8 cellular contexts compared by ENCODE assay signal in genomic region chr2:23925702-23926288, GRCh38. TPM values are rescaled to one million over a fixed set of nuclear protein-coding genes. Genes with fewer than 3 reads are reported as not detected.
A peak's percentile ranks its signal among the peaks of the same experiment; 100 is the strongest.
DNase-seq lines count a peak whose midpoint lies in the region; ATAC-seq and TF ChIP-seq lines count a peak whose summit lies in the region.

No MANE protein-coding gene starts in this region.

- H3K9ac ChIP-seq in endodermal cell (ENCODE audit: extremely low read depth, low read length, poor library complexity, severe bottlenecking) = peak overlapping the region; percentile 95

- H3K27me3 ChIP-seq in endodermal cell (ENCODE audit: control insufficient read depth, insufficient read depth, low read length, poor library complexity, severe bottlenecking) = no peaks in the 10 kb centered on the region

- TF ChIP-seq CTCF in endodermal cell (conservative IDR thresholded peaks at IDR 0.05) = no peak

- H3K4me3 ChIP-seq in endodermal cell (ENCODE audit: low read length) (peak overlapping the region; percentile 95), mesodermal cell (ENCODE audit: extremely low read depth, insufficient read depth, low read length, poor library complexity, severe bottlenecking) (peak overlapping the region; percentile 96)

- no peaks in the 10 kb centered on the region for H3K4me1 ChIP-seq in endodermal cell (ENCODE audit: control insufficient read depth, insufficient read depth, low read length)
- peaks cover 4% of the 10 kb centered on the region for H3K4me1 ChIP-seq in mesodermal cell (ENCODE audit: control insufficient read depth, insufficient read depth, low read length, poor library complexity, severe bottlenecking)

- DNase-seq in activated CD8-positive, alpha-beta memory T cell treated with anti-CD3 and anti-CD28 coated beads for 24 hours = peak; percentile 84
- DNase-seq in activated CD8-positive, alpha-beta memory T cell treated with anti-CD3 and anti-CD28 coated beads, Interleukin-2, amount 50 U/mL, for 48 hours = no peak
- DNase-seq in NCI-H460 (ENCODE audit: extremely low read depth, low read depth) (peak; percentile 17), endodermal cell (no peak)
- DNase-seq in activated CD4-positive, alpha-beta T cell treated with anti-CD3 and anti-CD28 coated beads, Interleukin-2, amount 50 U/mL, for 48 hours = peak; percentile 54 to 70
- DNase-seq in stimulated activated CD8-positive, alpha-beta memory T cell treated with anti-CD3 and anti-CD28 coated beads, Interleukin-7, amount 100 ng/mL, for 48 hours (ENCODE audit: extremely low read depth in 1 of 2, low read depth in 1 of 2) = peak; percentile 15 to 50

- peak overlapping the region; percentile 96 for H3K4me3 Mint-ChIP-seq in endodermal cell

- H3K27ac ChIP-seq in endodermal cell (ENCODE audit: low read depth, low read length) = peak overlapping the region; percentile 93
- H3K27ac ChIP-seq in mesodermal cell (ENCODE audit: low read depth, low read length, severe bottlenecking) = peak overlapping the region; percentile 95

- peaks cover 23% of the 10 kb centered on the region for H3K4me1 Mint-ChIP-seq in endodermal cell

- ATAC-seq in HG02943 (IDR thresholded peaks at IDR 0.05; ENCODE audit: low read depth, unreplicated experiment) = peak; percentile 58

- 3 to 6% methylated on average over 5 to 13 of the region's 13 CpGs for WGBS in endodermal cell (ENCODE audit: insufficient coverage in 1 of 2, insufficient read length in 1 of 2), 2 experiments
- 4% methylated on average over 9 to 10 of the region's 13 CpGs for WGBS in mesodermal cell (ENCODE audit: insufficient coverage in 2 of 2), 2 experiments

- H3K9me3 Mint-ChIP-seq in endodermal cell = no peaks in the 10 kb centered on the region

- H3K27me3 Mint-ChIP-seq in endodermal cell (ENCODE audit: insufficient read depth) = no peaks in the 10 kb centered on the region

- peak overlapping the region; percentile 98 for H3K27ac Mint-ChIP-seq in endodermal cell

- H3K36me3 Mint-ChIP-seq in endodermal cell (ENCODE audit: low read depth) = peaks cover 8% of the 10 kb centered on the region

- H3K36me3 ChIP-seq in endodermal cell (ENCODE audit: control insufficient read depth, insufficient read depth, low read length) = no peaks in the 10 kb centered on the region
- peaks cover 17% of the 10 kb centered on the region for H3K36me3 ChIP-seq in mesodermal cell (ENCODE audit: control insufficient read depth, insufficient read depth, low read length)

- no peaks in the 10 kb centered on the region for H3K9me3 ChIP-seq in endodermal cell (ENCODE audit: control insufficient read depth, low read length)
- no peaks in the 10 kb centered on the region for H3K9me3 ChIP-seq in mesodermal cell (ENCODE audit: control insufficient read depth, low read length)

RNA-seq across cellular contexts. Expression of gene ATAD2B, which starts 1.1 kb away (rescaled TPM):
- total RNA-seq in NCI-H460 (2014; rRNA removed; shearing (Covaris generic)) = 15.0 and 16.7 TPM in 2 replicates
- polyA plus RNA-seq in NCI-H460 (2014; cell fraction: nucleus; rRNA removed) = 8.0 and 19.4 TPM in 2 replicates
- 10 to 100 TPM; 18.6 to 20.7 TPM for total RNA-seq in endodermal cell
- polyA plus RNA-seq in endodermal cell (2013, experiment 1 of 2) = 13.7 TPM
- 12.6 TPM for polyA plus RNA-seq in endodermal cell (2013, experiment 2 of 2)
- 9.4 TPM for polyA plus RNA-seq in mesodermal cell (2013, experiment 1 of 2)
- 7.9 TPM for polyA plus RNA-seq in mesodermal cell (2013, experiment 2 of 2)

RNA-seq across cellular contexts. Expression of gene UBXN2A, which starts 14.5 kb away (rescaled TPM):
- 18.6 and 21.9 TPM in 2 replicates for total RNA-seq in NCI-H460 (2014; rRNA removed; shearing (Covaris generic))
- polyA plus RNA-seq in NCI-H460 (2014; cell fraction: nucleus; rRNA removed) = 7.2 and 13.5 TPM in 2 replicates
- 10 to 100 TPM; 20.1 to 26.8 TPM for total RNA-seq in endodermal cell
- 24.0 TPM for polyA plus RNA-seq in endodermal cell (2013, experiment 1 of 2)
- 28.1 TPM for polyA plus RNA-seq in endodermal cell (2013, experiment 2 of 2)
- polyA plus RNA-seq in mesodermal cell (2013, experiment 1 of 2) = 23.2 TPM
- polyA plus RNA-seq in mesodermal cell (2013, experiment 2 of 2) = 26.2 TPM

Comparison
In these comparisons a context has a peak if more than half of its experiments do, and no peak if none do; other contexts are left out.
1. DNase-seq: peak in activated CD8-positive, alpha-beta memory T cell treated with anti-CD3 and anti-CD28 coated beads for 24 hours (single experiment), NCI-H460 (single experiment), activated CD4-positive, alpha-beta T cell treated with anti-CD3 and anti-CD28 coated beads, Interleukin-2, amount 50 U/mL, for 48 hours (2 of 2) and stimulated activated CD8-positive, alpha-beta memory T cell treated with anti-CD3 and anti-CD28 coated beads, Interleukin-7, amount 100 ng/mL, for 48 hours (2 of 2); none in activated CD8-positive, alpha-beta memory T cell treated with anti-CD3 and anti-CD28 coated beads, Interleukin-2, amount 50 U/mL, for 48 hours (single experiment) and endodermal cell (single experiment).